18 cellular contexts compared by ENCODE assay signal in genomic region chr14:100779691-100780080, GRCh38. TPM values are rescaled to one million over a fixed set of nuclear protein-coding genes. Genes with fewer than 3 reads are reported as not detected.
DNase-seq lines count a peak whose midpoint lies in the region; ATAC-seq and TF ChIP-seq lines count a peak whose summit lies in the region.
"Had no signal": no experiment of that assay in that cellular context is flagged by ENCODE, and none has a peak within 500 bp of the region (broad histone marks: within the 10 kb centered on the region; RNA-seq: fewer than 3 reads in every experiment).

No MANE protein-coding gene starts in this region.

- ATAC-seq in RWPE2 (ENCODE audit: low read depth) (no peak), left lobe of liver (no peak), HG02973 (IDR thresholded peaks at IDR 0.05; ENCODE audit: unreplicated experiment) (no peak), GM19397 (IDR thresholded peaks at IDR 0.05; ENCODE audit: unreplicated experiment) (no peak)

- DNase-seq in activated CD8-positive, alpha-beta memory T cell treated with anti-CD3 and anti-CD28 coated beads for 24 hours: peak; percentile 43
- no peak for DNase-seq in activated CD8-positive, alpha-beta memory T cell treated with anti-CD3 and anti-CD28 coated beads, Interleukin-2, amount 50 U/mL, for 48 hours
- DNase-seq in RWPE2 (ENCODE audit: low spot score) (peak; percentile 68), left lobe of liver (ENCODE audit: low spot score) (peak; percentile 30), posterior vena cava (ENCODE audit: low spot score) (peak; percentile 64), MV-4-11 (lab: John Stamatoyannopoulos, UW) (no peak)
- DNase-seq: DMS 273 treated with DMSO at 0.1 percent for 48 hours, HCEC 1CT, KG1, NCI-H1694 treated with DMSO at 0.1 percent for 48 hours, NCI-H510A, NCI-H82, OCI-M1, SHP77 treated with DMSO at 0.1 percent for 48 hours had no signal

- intact Hi-C loops in posterior vena cava (cut with DNase I): no loop called here

- no peak overlapping the region for H3K27ac ChIP-seq in RWPE2 (ENCODE audit: poor library complexity, severe bottlenecking)
- H3K27ac ChIP-seq: 22Rv1 had no signal

- H3K27me3 ChIP-seq in RWPE2 (ENCODE audit: insufficient read depth, poor library complexity, severe bottlenecking): no peaks in the 10 kb centered on the region

- no peak overlapping the region for H3K4me3 ChIP-seq in RWPE2 (ENCODE audit: severe bottlenecking)

- H3K9me3 ChIP-seq in RWPE2 (ENCODE audit: severe bottlenecking): no peaks in the 10 kb centered on the region

- no peak for TF ChIP-seq CTCF in RWPE2 (IDR thresholded peaks at IDR 0.05; ENCODE audit: poor library complexity, severe bottlenecking)

- no peaks in the 10 kb centered on the region for H3K4me1 ChIP-seq in RWPE2 (ENCODE audit: insufficient read depth, poor library complexity, severe bottlenecking)

- H3K36me3 ChIP-seq in RWPE2 (ENCODE audit: low read depth): no peaks in the 10 kb centered on the region

RNA-seq across cellular contexts. Expression of gene MEG3, which starts 46.2 kb away (rescaled TPM):
- total RNA-seq in left lobe of liver: 26.7 TPM
- total RNA-seq in posterior vena cava: 10 to 100 TPM; 56.2 to 99.4 TPM
- total RNA-seq: B cell had no signal

RNA-seq across cellular contexts. Expression of gene DLK1, which starts 53.0 kb away (rescaled TPM):
- total RNA-seq in left lobe of liver: 1.3 TPM
- total RNA-seq in posterior vena cava: not detected
- total RNA-seq: B cell had no signal

Comparison
In these comparisons a context has a peak if more than half of its experiments do, and no peak if none do; other contexts are left out.
1. DNase-seq: peak in activated CD8-positive, alpha-beta memory T cell treated with anti-CD3 and anti-CD28 coated beads for 24 hours (single experiment), RWPE2 (single experiment), left lobe of liver (single experiment) and posterior vena cava (single experiment); none in activated CD8-positive, alpha-beta memory T cell treated with anti-CD3 and anti-CD28 coated beads, Interleukin-2, amount 50 U/mL, for 48 hours (single experiment) and MV-4-11 (single experiment).